Comparison of ENCODE assay signal across 7 cellular contexts in the genomic region with DNA sequence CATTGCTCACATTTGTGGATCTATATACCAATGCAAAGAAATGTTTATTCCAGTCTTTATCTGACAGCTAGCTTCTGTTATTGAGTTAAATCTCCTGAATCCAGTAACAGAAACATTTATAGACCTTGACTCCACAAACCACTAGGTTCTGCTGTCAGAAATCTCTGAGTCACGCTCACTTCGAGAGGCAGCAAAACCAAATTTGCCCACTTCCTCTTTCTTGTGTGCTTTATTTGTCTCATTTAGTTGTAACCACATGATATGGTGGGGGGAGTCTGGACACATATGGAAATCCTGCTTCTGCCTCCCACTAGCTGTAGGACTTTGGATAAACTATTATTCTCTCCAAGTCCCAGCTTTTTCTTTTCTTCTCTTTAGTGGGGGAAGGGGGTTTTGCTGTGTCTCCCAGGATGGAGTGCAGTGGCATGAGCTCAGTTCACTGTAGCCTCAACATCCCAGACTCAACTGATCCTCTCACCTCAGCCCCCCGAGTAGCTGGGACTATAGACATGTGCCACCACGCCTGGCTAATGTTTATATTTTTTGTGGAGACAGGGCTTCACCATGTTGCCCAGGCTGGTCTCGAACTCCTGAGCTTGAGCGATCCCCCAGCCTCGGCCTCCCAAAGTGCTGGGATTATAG. TPM values are rescaled to one million over a fixed set of nuclear protein-coding genes. Genes with fewer than 3 reads are reported as not detected.
DNase-seq lines count a peak whose midpoint lies in the region; ATAC-seq and TF ChIP-seq lines count a peak whose summit lies in the region.

No MANE protein-coding gene starts in this region.

- H3K36me3 Mint-ChIP-seq in activated T-helper 17 cell treated with anti-CD3 and anti-CD28 coated beads, Interleukin-2, amount 50 U/mL, for 72 hours (ENCODE audit: low read depth) = no peaks in the 10 kb centered on the region

- H3K27me3 Mint-ChIP-seq in activated T-helper 17 cell treated with anti-CD3 and anti-CD28 coated beads, Interleukin-2, amount 50 U/mL, for 72 hours = no peaks in the 10 kb centered on the region

- H3K27ac ChIP-seq in neutrophil = peak overlapping the region; percentile 80

- H3K36me3 ChIP-seq in neutrophil = peaks cover under 1% of the 10 kb centered on the region

- H3K4me1 Mint-ChIP-seq in activated T-helper 17 cell treated with anti-CD3 and anti-CD28 coated beads, Interleukin-2, amount 50 U/mL, for 72 hours = peaks cover 4% of the 10 kb centered on the region

- peaks cover 2% of the 10 kb centered on the region for H3K9me3 Mint-ChIP-seq in activated T-helper 17 cell treated with anti-CD3 and anti-CD28 coated beads, Interleukin-2, amount 50 U/mL, for 72 hours

- H3K27me3 ChIP-seq in neutrophil = no peaks in the 10 kb centered on the region

- peak overlapping the region in 1 of 2 experiments; percentile 20 for H3K4me3 ChIP-seq in neutrophil (ENCODE audit: low read depth in 1 of 2, low read length in 1 of 2)

- H3K4me3 Mint-ChIP-seq in activated T-helper 17 cell treated with anti-CD3 and anti-CD28 coated beads, Interleukin-2, amount 50 U/mL, for 72 hours = no peak overlapping the region

- no peaks in the 10 kb centered on the region for H3K9me3 ChIP-seq in neutrophil

- DNase-seq in HT1080 (ENCODE audit: low read depth) (peak; percentile 94), NCI-H446 treated with DMSO at 0.1 percent for 48 hours (lab: John Stamatoyannopoulos, UW) (no peak), NCI-H2107 treated with DMSO at 0.1 percent for 48 hours (lab: John Stamatoyannopoulos, UW; ENCODE audit: unreplicated experiment) (no peak)

- TF ChIP-seq CTCF in neutrophil (IDR thresholded peaks at IDR 0.05) = no peak

- H3K4me1 ChIP-seq in neutrophil (ENCODE audit: control insufficient read depth in 1 of 2, insufficient read depth in 1 of 2, low read depth in 1 of 2, low read length in 1 of 2) = peaks cover 22 to 24% of the 10 kb centered on the region in 2 experiments

- H3K27ac Mint-ChIP-seq in activated T-helper 17 cell treated with anti-CD3 and anti-CD28 coated beads, Interleukin-2, amount 50 U/mL, for 72 hours = no peak overlapping the region

- peak; percentile 93 for ATAC-seq in GM18502 (IDR thresholded peaks at IDR 0.05; ENCODE audit: poor library complexity, unreplicated experiment)
- ATAC-seq in GM21576 (IDR thresholded peaks at IDR 0.05; ENCODE audit: unreplicated experiment) = peak; percentile 95
- peak; percentile 92 for ATAC-seq in activated T-helper 17 cell treated with anti-CD3 and anti-CD28 coated beads, Interleukin-2, amount 50 U/mL, for 72 hours (replicated peaks)

RNA-seq across cellular contexts. Expression of gene IPCEF1, which starts 54.4 kb away (rescaled TPM):
- not detected in 2 replicates for total RNA-seq in HT1080 (2014; rRNA removed; shearing (Covaris generic))
- 0.08 TPM in 1 of 2 replicates, not detected in the other for polyA plus RNA-seq in HT1080 (2015; cell fraction: cytosol; rRNA removed)
- 0.01 TPM in 1 of 2 replicates, not detected in the other for polyA plus RNA-seq in HT1080 (2015; cell fraction: nucleus; rRNA removed)
- 10 to 100 TPM; 15.6 to 20.2 TPM for total RNA-seq in activated T-helper 17 cell treated with anti-CD3 and anti-CD28 coated beads, Interleukin-2, amount 50 U/mL, for 72 hours

Comparison
In these comparisons a context has a peak if more than half of its experiments do, and no peak if none do; other contexts are left out.
1. RNA of gene IPCEF1, which starts 54.4 kb away (total RNA-seq): 15.6 to 20.2 TPM in activated T-helper 17 cell treated with anti-CD3 and anti-CD28 coated beads, Interleukin-2, amount 50 U/mL, for 72 hours; not detected in HT1080; every median in the first group is over 10 times any median in the second.
2. Peak in every context shown above with its lines, with median percentiles within 50 percentile points of each other: ATAC-seq.